In the genomic region with DNA sequence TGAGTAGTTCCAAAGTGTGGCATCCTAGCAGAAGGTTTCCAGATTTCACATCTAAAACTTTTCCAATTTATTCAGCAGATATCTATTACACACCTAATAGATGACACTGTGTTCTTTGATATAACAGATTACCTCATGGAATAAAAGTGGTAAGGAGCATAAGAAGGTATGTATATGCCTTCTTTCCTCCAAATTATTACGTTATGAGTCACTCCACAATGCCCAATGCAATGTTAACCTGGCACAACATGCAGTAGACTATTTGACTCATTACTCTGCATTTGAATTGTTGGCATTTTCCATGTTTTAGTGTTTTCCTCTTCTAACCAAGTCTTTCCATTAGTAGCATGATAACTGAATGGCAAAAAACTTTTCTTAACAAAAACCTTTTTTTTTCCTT, we compare ENCODE assay signal across 25 cellular contexts.
DNase-seq lines count a peak whose midpoint lies in the region; ATAC-seq, FAIRE-seq and TF ChIP-seq lines count a peak whose summit lies in the region.
"Had no signal": no experiment of that assay in that cellular context is flagged by ENCODE, and none has a peak within 500 bp of the region (broad histone marks: within the 10 kb centered on the region; RNA-seq: fewer than 3 reads in every experiment).

No MANE protein-coding gene starts in this region.

- peaks cover 3% of the 10 kb centered on the region for H3K4me1 ChIP-seq in foreskin keratinocyte
- H3K4me1 ChIP-seq in kidney (ENCODE audit: control insufficient read depth in 1 of 2, insufficient read depth in 1 of 2, low read depth in 1 of 2, low read length in 2 of 2): no peaks in the 10 kb centered on the region
- H3K4me1 ChIP-seq: sigmoid colon, thyroid gland had no signal

- no peak overlapping the region for H3K27ac ChIP-seq in foreskin keratinocyte
- no peak overlapping the region for H3K27ac ChIP-seq in kidney (ENCODE audit: low read depth in 2 of 2, low read length in 2 of 2)
- H3K27ac ChIP-seq: brain microvascular endothelial cell, sigmoid colon, thyroid gland had no signal

- FAIRE-seq in kidney (lab: Jason Lieb, UNC): no peak
- FAIRE-seq: GM12892, GM19239, H54 had no signal

- H3K36me3 ChIP-seq in kidney (ENCODE audit: control insufficient read depth in 1 of 2, insufficient read depth in 2 of 2, low read length in 2 of 2): no peaks in the 10 kb centered on the region
- H3K36me3 ChIP-seq: brain microvascular endothelial cell, sigmoid colon, thyroid gland had no signal

- no peak overlapping the region for H3K9ac ChIP-seq in kidney (ENCODE audit: low read length in 2 of 2)

- intact Hi-C loops in kidney (cut with DNase I): no loop called here

- no peak overlapping the region for H3K4me3 ChIP-seq in kidney (ENCODE audit: low read length in 2 of 2)
- H3K4me3 ChIP-seq: sigmoid colon, thyroid gland had no signal

- peak; percentile 99 for ATAC-seq in foreskin keratinocyte
- no peak for ATAC-seq in GM21825 (IDR thresholded peaks at IDR 0.05; ENCODE audit: unreplicated experiment)
- ATAC-seq in HG02970 (IDR thresholded peaks at IDR 0.05; ENCODE audit: low FRiP score, unreplicated experiment): no peak
- ATAC-seq: activated naive CD4-positive, alpha-beta T cell treated with anti-CD3 and anti-CD28 coated beads, Interleukin-2, amount 50 U/mL, for 72 hours; left colon; naive thymus-derived CD8-positive, alpha-beta T cell had no signal

- TF ChIP-seq CTCF in foreskin keratinocyte (conservative IDR thresholded peaks at IDR 0.05): no peak
- TF ChIP-seq CTCF in kidney (IDR thresholded peaks at IDR 0.05; ENCODE audit: borderline replicate concordance, extremely low read depth, insufficient read depth): no peak

- DNase-seq in HT1080 (ENCODE audit: low read depth) (peak; percentile 88), amniotic epithelial cell (ENCODE audit: low read depth) (peak; percentile 61), foreskin keratinocyte (peak; percentile 64 to 93), kidney (no peak), T-helper 1 cell (no peak)
- DNase-seq: AML-193; brain microvascular endothelial cell; CD8-positive, alpha-beta memory T cell; cortex of kidney; DMS79; left colon; naive thymus-derived CD8-positive, alpha-beta T cell; NCI-H1092 treated with DMSO at 0.1 percent for 48 hours; NCI-H2107; NCI-H510A treated with DMSO at 0.1 percent for 48 hours; sigmoid colon; stimulated activated CD4-positive, alpha-beta T cell treated with anti-CD3 and anti-CD28 coated beads, Interleukin-1b, Interleukin-23, amount 100 ng/mL, for 48 hours; stimulated activated naive CD4-positive, alpha-beta T cell treated with Interleukin-2 at 50 U/mL for 16 hours; thyroid gland had no signal

- no peaks in the 10 kb centered on the region for H3K27me3 ChIP-seq in foreskin keratinocyte
- H3K27me3 ChIP-seq: brain microvascular endothelial cell, sigmoid colon, thyroid gland had no signal

- no peaks in the 10 kb centered on the region for H3K9me3 ChIP-seq in kidney (ENCODE audit: control insufficient read depth in 1 of 2, low read length in 2 of 2)
- H3K9me3 ChIP-seq: sigmoid colon, thyroid gland had no signal

Comparison
In these comparisons a context has a peak if more than half of its experiments do, and no peak if none do; other contexts are left out.
1. DNase-seq: peak in HT1080 (single experiment), amniotic epithelial cell (single experiment) and foreskin keratinocyte (2 of 2); none in kidney (single experiment) and T-helper 1 cell (0 of 5).